8 cellular contexts compared by ENCODE assay signal in the genomic region with DNA sequence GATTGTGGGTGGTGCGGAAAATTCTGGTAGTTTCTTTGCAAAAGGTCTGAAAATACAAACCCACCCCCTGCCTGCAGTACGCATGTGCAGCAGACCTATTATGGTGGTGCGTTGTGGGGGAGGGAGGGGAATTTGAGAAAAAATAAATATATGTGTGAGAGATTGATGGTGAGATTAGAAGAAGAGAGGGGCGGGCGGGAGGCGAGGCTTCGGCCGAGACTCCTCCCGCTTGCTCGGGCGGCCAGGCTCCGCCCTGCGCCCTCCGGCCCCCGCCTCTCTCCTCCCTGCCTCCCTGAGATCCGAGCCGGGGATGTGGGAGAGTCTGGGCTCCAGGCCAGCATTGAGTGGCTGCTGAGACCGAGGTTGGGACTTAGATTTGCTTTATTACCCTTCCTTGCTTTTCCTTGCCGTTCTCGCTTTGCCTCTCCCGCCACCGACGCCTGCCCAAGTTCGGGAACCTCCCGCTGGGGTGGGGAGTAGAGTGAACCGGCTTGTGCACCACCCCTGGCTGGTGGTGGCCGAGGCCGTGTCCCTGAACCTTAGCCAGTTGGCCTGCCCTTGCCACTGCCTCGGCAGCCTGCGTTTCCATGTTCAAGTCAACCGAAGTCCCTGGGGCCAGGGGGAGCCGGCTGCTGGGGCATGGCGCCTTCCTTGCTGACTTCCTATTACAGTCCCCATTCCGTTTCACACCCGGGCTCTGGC. TPM values are rescaled to one million over a fixed set of nuclear protein-coding genes. Genes with fewer than 3 reads are reported as not detected.
DNase-seq lines count a peak whose midpoint lies in the region; ATAC-seq and TF ChIP-seq lines count a peak whose summit lies in the region.

No MANE protein-coding gene starts in this region.

- DNase-seq in GM04503 (ENCODE audit: low read depth) (peak; percentile 68), NCI-H460 (ENCODE audit: extremely low read depth, low read depth) (peak; percentile 96), coronary artery (ENCODE audit: low spot score) (peak; percentile 92), left lobe of liver (ENCODE audit: low spot score) (peak; percentile 90), OCI-M2 (lab: John Stamatoyannopoulos, UW; ENCODE audit: unreplicated experiment) (no peak)
- peak; percentile 92 for DNase-seq in activated CD4-positive, alpha-beta T cell treated with anti-CD3 and anti-CD28 coated beads for 48 hours
- DNase-seq in stimulated activated CD4-positive, alpha-beta T cell treated with anti-CD3 and anti-CD28 coated beads, Interleukin-1b, Interleukin-23, amount 100 ng/mL, for 4 hours (ENCODE audit: low read depth in 2 of 2), result peak; percentile 77 to 85

- ATAC-seq in HG03175 (IDR thresholded peaks at IDR 0.05; ENCODE audit: unreplicated experiment) (peak; percentile 48), left lobe of liver (peak; percentile 81)

- no peak for TF ChIP-seq CTCF in coronary artery (IDR thresholded peaks at IDR 0.05)

- peak overlapping the region; percentile 88 for H3K4me3 ChIP-seq in coronary artery

- peak overlapping the region; percentile 80 to 86 for H3K27ac ChIP-seq in coronary artery

RNA-seq across cellular contexts. Expression of a gene that starts 1.0 kb away (rescaled TPM):
- 63.9 and 73.7 TPM in 2 replicates for total RNA-seq in NCI-H460 (2014; rRNA removed; shearing (Covaris generic))
- polyA plus RNA-seq in NCI-H460 (2014; cell fraction: nucleus; rRNA removed), result 86.4 and 88.1 TPM in 2 replicates
- total RNA-seq in left lobe of liver, result 5.7 TPM

RNA-seq across cellular contexts. Expression of a gene that starts 28.5 kb away (rescaled TPM):
- total RNA-seq in NCI-H460 (2014; rRNA removed; shearing (Covaris generic)), result 5.7 and 6.3 TPM in 2 replicates
- 2.2 and 4.5 TPM in 2 replicates for polyA plus RNA-seq in NCI-H460 (2014; cell fraction: nucleus; rRNA removed)
- 0.23 TPM for total RNA-seq in left lobe of liver

RNA-seq across cellular contexts. Expression of a gene that starts 29.8 kb away (rescaled TPM):
- 13.4 and 14.6 TPM in 2 replicates for total RNA-seq in NCI-H460 (2014; rRNA removed; shearing (Covaris generic))
- 12.3 and 15.2 TPM in 2 replicates for polyA plus RNA-seq in NCI-H460 (2014; cell fraction: nucleus; rRNA removed)
- total RNA-seq in left lobe of liver, result 12.4 TPM

RNA-seq across cellular contexts. Expression of a gene that starts 30.3 kb away (rescaled TPM):
- 46.6 and 67.2 TPM in 2 replicates for total RNA-seq in NCI-H460 (2014; rRNA removed; shearing (Covaris generic))
- polyA plus RNA-seq in NCI-H460 (2014; cell fraction: nucleus; rRNA removed), result 57.3 and 105 TPM in 2 replicates
- total RNA-seq in left lobe of liver, result 33.5 TPM

RNA-seq across cellular contexts. Expression of a gene that starts 32.8 kb away (rescaled TPM):
- total RNA-seq in NCI-H460 (2014; rRNA removed; shearing (Covaris generic)), result 0.59 TPM in 1 of 2 replicates, not detected in the other
- not detected in 2 replicates for polyA plus RNA-seq in NCI-H460 (2014; cell fraction: nucleus; rRNA removed)
- total RNA-seq in left lobe of liver, result 1.3 TPM
